In the genomic region with DNA sequence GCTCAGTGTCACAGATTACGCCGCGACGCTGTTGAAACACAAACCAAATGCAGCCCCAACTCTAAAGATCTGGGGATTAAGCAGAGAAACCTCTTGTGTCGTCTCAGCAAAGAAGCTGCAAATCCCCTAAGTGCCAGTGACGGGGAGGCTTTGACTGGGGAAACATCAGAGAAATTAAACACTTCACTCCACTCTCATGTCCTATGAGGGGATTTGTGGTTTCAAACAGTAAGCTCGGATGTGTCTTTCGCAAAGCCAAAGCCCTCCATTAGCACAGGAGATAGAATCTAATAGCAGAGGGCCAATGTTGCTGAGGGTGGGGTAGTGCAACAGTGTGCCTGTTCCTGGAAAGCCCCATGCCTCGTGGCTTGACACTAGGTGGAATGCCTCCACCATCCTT, we compare ENCODE assay signal across 17 cellular contexts.
DNase-seq lines count a peak whose midpoint lies in the region; ATAC-seq, FAIRE-seq and TF ChIP-seq lines count a peak whose summit lies in the region.
"Had no signal": no experiment of that assay in that cellular context is flagged by ENCODE, and none has a peak within 500 bp of the region (broad histone marks: within the 10 kb centered on the region; RNA-seq: fewer than 3 reads in every experiment).

No MANE protein-coding gene starts in this region.

- no peak overlapping the region for H2BK15ac ChIP-seq in H1 (ENCODE audit: low read length)

- no peak for TF ChIP-seq EP300 in H1 (IDR thresholded peaks at IDR 0.05; ENCODE audit: borderline replicate concordance in 1 of 2, low read depth in 2 of 2, low read length in 2 of 2)

- H3K14ac ChIP-seq in H1 (ENCODE audit: insufficient read length): no peak overlapping the region
- no peak overlapping the region for H3K14ac ChIP-seq in trophoblast cell (ENCODE audit: low read length)

- H2BK120ac ChIP-seq in H1 (replicated peaks; ENCODE audit: low read depth, low read length): no peak overlapping the region
- no peak overlapping the region for H2BK120ac ChIP-seq in trophoblast cell (ENCODE audit: insufficient read depth, low read length, poor library complexity)

- H3K4me2 ChIP-seq in H1 (ENCODE audit: insufficient read depth in 1 of 2, low read depth in 2 of 2, low read length in 2 of 2) (no peak overlapping the region), trophoblast cell (ENCODE audit: low read length) (no peak overlapping the region)
- H3K4me2 ChIP-seq: A549 had no signal

- DNase-seq in NCI-H510A treated with DMSO at 0.1 percent for 48 hours (lab: John Stamatoyannopoulos, UW) (peak; percentile 87), H1 (ENCODE audit: low read depth in 1 of 2, low spot score in 2 of 2) (no peak), trophoblast cell (no peak), left lobe of liver (ENCODE audit: low spot score) (no peak)
- DNase-seq in activated CD4-positive, alpha-beta T cell treated with anti-CD3 and anti-CD28 coated beads, Interleukin-2, amount 50 U/mL, for 48 hours: no peak
- no peak for DNase-seq in stimulated activated naive CD4-positive, alpha-beta T cell treated with Interleukin-2 at 50 U/mL for 16 hours (lab: John Stamatoyannopoulos, UW)
- DNase-seq: BE2C; CD8-positive, alpha-beta T cell; COR-L47; DMS53 had no signal

- ATAC-seq in left lobe of liver: no peak
- ATAC-seq: A549; CD8-positive, alpha-beta T cell; GM12878; HCT116 had no signal

- no peak overlapping the region for H3K56ac ChIP-seq in H1 (replicated peaks; ENCODE audit: insufficient read length, low read depth, low read length)

- H3K4me3 ChIP-seq in H1 (ENCODE audit: extremely low read depth in 1 of 4, insufficient read depth in 2 of 4, low read depth in 3 of 4, low read length in 4 of 4) (no peak overlapping the region), trophoblast cell (ENCODE audit: low read depth, low read length) (no peak overlapping the region)
- H3K4me3 ChIP-seq: A549, GM12878 had no signal

- POLR2A ChIA-PET in H1 (lab: Charles Lee; ENCODE audit: partially characterized antibody): interaction anchor here (1.5 kb wide), 1 partner anchor 12 kb away, joined by 3 read pairs; no protein-coding TSS in a partner anchor

- WGBS in H1 (ENCODE audit: extremely low coverage in 1 of 2, insufficient coverage in 1 of 2, insufficient read length in 1 of 2, insufficient replicate concordance in 2 of 2, low coverage in 1 of 2, low lambda C conversion rate in 2 of 2, missing lambda C conversion rate in 1 of 2), 2 experiments: 88% methylated on average over 9 of the region's 9 CpGs; no CpG with 5 or more reads in 1 of the 2 experiments
- WGBS in trophoblast cell (ENCODE audit: extremely low coverage, insufficient coverage, insufficient read length): no CpG with 5 or more reads among the region's 9 CpGs

- H2BK12ac ChIP-seq in H1 (ENCODE audit: low read depth, low read length) (peak overlapping the region; percentile 81), trophoblast cell (ENCODE audit: low read length) (no peak overlapping the region)

- no peak overlapping the region for H2BK20ac ChIP-seq in H1 (ENCODE audit: low read length)

- H3K9me3 ChIP-seq in H1 (ENCODE audit: insufficient read depth in 2 of 2, low read depth in 1 of 2, low read length in 1 of 2) (no peaks in the 10 kb centered on the region), trophoblast cell (ENCODE audit: insufficient read depth, low read depth, low read length) (no peaks in the 10 kb centered on the region)
- H3K9me3 ChIP-seq: A549, BE2C had no signal

- no peak for FAIRE-seq in H1 (lab: Jason Lieb, UNC)
- FAIRE-seq: A549, GM12878, GM18507, H54 had no signal

- H3K79me2 ChIP-seq in H1 (ENCODE audit: control insufficient read depth in 1 of 2, insufficient read depth in 2 of 2, low read length in 2 of 2): no peaks in the 10 kb centered on the region
- no peaks in the 10 kb centered on the region for H3K79me2 ChIP-seq in trophoblast cell (ENCODE audit: control insufficient read depth, insufficient read depth, low read length, poor library complexity)

- H3K23ac ChIP-seq in H1 (ENCODE audit: insufficient read length) (no peak overlapping the region), trophoblast cell (ENCODE audit: low read length) (peak overlapping the region; percentile 36)

- H3K4me1 ChIP-seq in H1 (replicated peaks in 1 of 4; ENCODE audit: control insufficient read depth in 3 of 4, insufficient read depth in 4 of 4, low read length in 3 of 4): peaks cover 0 to 3% (median 1%) of the 10 kb centered on the region in 4 experiments; a peak in 4 of 7 replicates
- H3K4me1 ChIP-seq in trophoblast cell (ENCODE audit: control insufficient read depth in 1 of 2, insufficient read depth in 2 of 2, low read length in 2 of 2): no peaks in the 10 kb centered on the region
- H3K4me1 ChIP-seq: A549, BE2C had no signal

- H2AK5ac ChIP-seq in H1 (ENCODE audit: low read depth, low read length): no peak overlapping the region
- no peak overlapping the region for H2AK5ac ChIP-seq in trophoblast cell (ENCODE audit: low read length)

- no peak for TF ChIP-seq CTCF in H1 (IDR thresholded peaks at IDR 0.05; ENCODE audit: control extremely low read depth in 1 of 3, insufficient read depth in 1 of 3, low read depth in 1 of 3, low read length in 3 of 3)

- H3K18ac ChIP-seq in H1 (ENCODE audit: extremely low read depth, low read length): no peak overlapping the region
- no peak overlapping the region for H3K18ac ChIP-seq in trophoblast cell (ENCODE audit: low read length)

- H4K20me1 ChIP-seq in H1 (replicated peaks in 1 of 2; ENCODE audit: control insufficient read depth in 1 of 2, insufficient read depth in 2 of 2, low read length in 2 of 2): no peaks in the 10 kb centered on the region

- TF ChIP-seq POLR2A in H1 (IDR thresholded peaks at IDR 0.05; ENCODE audit: control extremely low read depth in 1 of 2, low read depth in 2 of 2, low read length in 2 of 2): no peak

- no peak for TF ChIP-seq RAD21 in H1 (IDR thresholded peaks at IDR 0.05 in 1 of 2, conservative IDR thresholded peaks at IDR 0.05 in 1 of 2; ENCODE audit: low read depth in 2 of 2, low read length in 2 of 2)

- H4K5ac ChIP-seq in H1 (ENCODE audit: insufficient read length, low read depth, low read length): no peak overlapping the region

- H4K12ac ChIP-seq in trophoblast cell (ENCODE audit: low read depth, low read length): no peak overlapping the region

- H3K27ac ChIP-seq in H1 (ENCODE audit: low read depth, low read length) (no peak overlapping the region), trophoblast cell (ENCODE audit: low read depth, low read length) (no peak overlapping the region)
- H3K27ac ChIP-seq: A549, C4-2B, HL-60 had no signal

- CTCF ChIA-PET in H1 (lab: Charles Lee; ENCODE audit: partially characterized antibody): no interaction called here

- H3K79me1 ChIP-seq in H1 (ENCODE audit: low read depth, low read length): no peaks in the 10 kb centered on the region
- no peaks in the 10 kb centered on the region for H3K79me1 ChIP-seq in trophoblast cell (ENCODE audit: low read length)

- H3K27me3 ChIP-seq in H1 (replicated peaks in 1 of 4; ENCODE audit: control insufficient read depth in 3 of 4, extremely low read depth in 1 of 4, insufficient read depth in 3 of 4, low read length in 3 of 4): no peaks in the 10 kb centered on the region
- H3K27me3 ChIP-seq in trophoblast cell (ENCODE audit: insufficient read depth, low read length): no peaks in the 10 kb centered on the region
- H3K27me3 ChIP-seq: BE2C had no signal

- no peak overlapping the region for H4K91ac ChIP-seq in H1 (replicated peaks; ENCODE audit: insufficient read length, low read length)
- H4K91ac ChIP-seq in trophoblast cell (ENCODE audit: low read depth, low read length): no peak overlapping the region

- H3K36me3 ChIP-seq in H1 (ENCODE audit: control insufficient read depth in 2 of 4, insufficient read depth in 4 of 4, low read length in 3 of 4) (no peaks in the 10 kb centered on the region), trophoblast cell (ENCODE audit: control insufficient read depth in 1 of 2, insufficient read depth in 2 of 2, low read length in 2 of 2) (no peaks in the 10 kb centered on the region)
- H3K36me3 ChIP-seq: BE2C had no signal

- H3K23me2 ChIP-seq in H1 (ENCODE audit: low read depth, low read length): no peaks in the 10 kb centered on the region

- H2BK5ac ChIP-seq in H1 (ENCODE audit: low read depth, low read length): no peak overlapping the region; the same call in 1 of the 2 replicates
- H2BK5ac ChIP-seq in trophoblast cell (ENCODE audit: low read depth, low read length, poor library complexity): no peak overlapping the region

- H4K8ac ChIP-seq in H1 (ENCODE audit: extremely low read depth, insufficient read depth, low read length) (no peak overlapping the region), trophoblast cell (ENCODE audit: low read depth, low read length) (no peak overlapping the region)

- H3K9ac ChIP-seq in H1 (replicated peaks in 1 of 4; ENCODE audit: extremely low read depth in 1 of 4, low read depth in 3 of 4, low read length in 3 of 4): no peak overlapping the region
- no peak overlapping the region for H3K9ac ChIP-seq in trophoblast cell (ENCODE audit: low read length)

- no peak overlapping the region for H2AFZ ChIP-seq in H1 (ENCODE audit: low read length)
- no peak overlapping the region for H2AFZ ChIP-seq in trophoblast cell (ENCODE audit: insufficient read depth, low read length, poor library complexity)

- H3K4ac ChIP-seq in H1 (replicated peaks; ENCODE audit: insufficient read length, low read depth, low read length) (no peak overlapping the region), trophoblast cell (ENCODE audit: low read depth, low read length) (no peak overlapping the region)

TF ChIP-seq in H1, 55 proteins besides CTCF, POLR2A, EP300 and RAD21 (continues in another document):
- no peak for TF ChIP-seq HDAC6 (IDR thresholded peaks at IDR 0.05; ENCODE audit: low read depth, low read length)
- TF ChIP-seq, protein P1, sequence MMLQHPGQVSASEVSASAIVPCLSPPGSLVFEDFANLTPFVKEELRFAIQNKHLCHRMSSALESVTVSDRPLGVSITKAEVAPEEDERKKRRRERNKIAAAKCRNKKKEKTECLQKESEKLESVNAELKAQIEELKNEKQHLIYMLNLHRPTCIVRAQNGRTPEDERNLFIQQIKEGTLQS (IDR thresholded peaks at IDR 0.05; ENCODE audit: insufficient read depth, low read depth, low read length): no peak
- no peak for TF ChIP-seq SUZ12 (IDR thresholded peaks at IDR 0.05; ENCODE audit: low read length)
- no peak for TF ChIP-seq BRCA1 (IDR thresholded peaks at IDR 0.05; ENCODE audit: low read depth, low read length)
- no peak for TF ChIP-seq CHD1 (IDR thresholded peaks at IDR 0.05; ENCODE audit: low read depth, low read length)
- TF ChIP-seq, protein P2, sequence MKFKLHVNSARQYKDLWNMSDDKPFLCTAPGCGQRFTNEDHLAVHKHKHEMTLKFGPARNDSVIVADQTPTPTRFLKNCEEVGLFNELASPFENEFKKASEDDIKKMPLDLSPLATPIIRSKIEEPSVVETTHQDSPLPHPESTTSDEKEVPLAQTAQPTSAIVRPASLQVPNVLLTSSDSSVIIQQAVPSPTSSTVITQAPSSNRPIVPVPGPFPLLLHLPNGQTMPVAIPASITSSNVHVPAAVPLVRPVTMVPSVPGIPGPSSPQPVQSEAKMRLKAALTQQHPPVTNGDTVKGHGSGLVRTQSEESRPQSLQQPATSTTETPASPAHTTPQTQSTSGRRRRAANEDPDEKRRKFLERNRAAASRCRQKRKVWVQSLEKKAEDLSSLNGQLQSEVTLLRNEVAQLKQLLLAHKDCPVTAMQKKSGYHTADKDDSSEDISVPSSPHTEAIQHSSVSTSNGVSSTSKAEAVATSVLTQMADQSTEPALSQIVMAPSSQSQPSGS (IDR thresholded peaks at IDR 0.05; ENCODE audit: low read length): no peak
